Comparison of ENCODE assay signal across 7 cellular contexts in the genomic region with DNA sequence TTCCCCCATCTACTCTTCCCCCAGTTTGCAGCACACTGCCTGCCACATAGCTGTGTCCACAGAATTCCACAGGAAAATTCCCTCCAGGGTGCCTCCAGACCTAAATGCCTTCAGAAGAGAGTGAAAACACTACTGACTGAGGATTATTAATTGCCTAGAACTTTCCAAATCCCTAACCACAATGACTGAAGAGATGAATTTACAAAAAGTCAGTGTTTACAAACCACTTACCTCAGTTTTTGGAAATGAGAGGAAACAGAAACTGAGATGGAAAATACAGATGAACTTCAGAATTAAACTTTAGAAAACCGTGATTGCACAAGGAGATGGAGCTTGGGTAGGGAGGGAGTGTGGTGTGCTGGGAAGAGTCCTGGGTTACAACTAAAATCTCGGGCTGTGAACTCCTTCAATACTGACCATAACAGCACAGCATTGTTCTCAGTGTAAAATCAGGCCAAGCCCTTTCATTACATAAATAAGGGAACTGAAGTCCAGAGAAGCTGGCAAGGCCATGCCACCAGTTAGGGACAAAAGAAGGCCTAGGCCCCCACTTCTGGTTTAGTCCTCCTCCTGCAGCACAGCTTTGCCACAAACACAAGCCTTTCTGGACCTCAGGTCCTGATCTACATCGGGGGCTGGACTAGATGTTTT. TPM values are rescaled to one million over a fixed set of nuclear protein-coding genes. Genes with fewer than 3 reads are reported as not detected.
DNase-seq lines count a peak whose midpoint lies in the region; ATAC-seq and TF ChIP-seq lines count a peak whose summit lies in the region.

No MANE protein-coding gene starts in this region.

- no peak for TF ChIP-seq CTCF in GM10248 (IDR thresholded peaks at IDR 0.05; ENCODE audit: control extremely low read depth, extremely low read depth, low read depth, missing control alignments)

- H3K9me3 ChIP-seq in KOPT-K1 (ENCODE audit: insufficient read depth, low read length, poor library complexity, severe bottlenecking): no peaks in the 10 kb centered on the region
- no peaks in the 10 kb centered on the region for H3K9me3 ChIP-seq in stomach smooth muscle (ENCODE audit: control insufficient read depth in 2 of 2, low read length in 2 of 2)

- no peak for DNase-seq in activated naive CD8-positive, alpha-beta T cell treated with anti-CD3 and anti-CD28 coated beads, Interleukin-2, amount 10 ng/mL, durations not matched to agents 7 days and 5 days
- DNase-seq in immature natural killer cell (no peak), GM10248 (ENCODE audit: extremely low spot score) (no peak), ACHN (no peak), NCI-H2029 treated with DMSO at 0.1 percent for 48 hours (lab: John Stamatoyannopoulos, UW) (no peak)

- peak overlapping the region in 1 of 2 donors; percentile 21 for H3K9ac ChIP-seq in stomach smooth muscle (ENCODE audit: low read length in 2 of 2)

- no peaks in the 10 kb centered on the region for H3K9me3 Mint-ChIP-seq in activated naive CD8-positive, alpha-beta T cell treated with anti-CD3 and anti-CD28 coated beads, Interleukin-2, amount 10 ng/mL, durations not matched to agents 7 days and 5 days
- H3K9me3 Mint-ChIP-seq in immature natural killer cell: no peaks in the 10 kb centered on the region

- CTCF ChIA-PET in GM10248 (lab: Yijun Ruan, JAX): interaction anchor here (1.1 to 4.3 kb wide), 5 partner anchors 9 to 96 kb away, joined by 3 to 13 read pairs (median 4); no protein-coding TSS in a partner anchor

- H3K27ac ChIP-seq in KOPT-K1 (ENCODE audit: low read depth, low read length, poor library complexity, severe bottlenecking) (peak overlapping the region; percentile 39), stomach smooth muscle (ENCODE audit: low read length) (peak overlapping the region; percentile 58)

- peak overlapping the region; percentile 85 for H3K4me3 Mint-ChIP-seq in activated naive CD8-positive, alpha-beta T cell treated with anti-CD3 and anti-CD28 coated beads, Interleukin-2, amount 10 ng/mL, durations not matched to agents 7 days and 5 days
- H3K4me3 Mint-ChIP-seq in immature natural killer cell: peak overlapping the region; percentile 62 to 87 (median 82)

- H3K36me3 Mint-ChIP-seq in activated naive CD8-positive, alpha-beta T cell treated with anti-CD3 and anti-CD28 coated beads, Interleukin-2, amount 10 ng/mL, durations not matched to agents 7 days and 5 days: peaks cover 15% of the 10 kb centered on the region
- peaks cover 0 to 3% (median 2%) of the 10 kb centered on the region in 3 donors for H3K36me3 Mint-ChIP-seq in immature natural killer cell

- peaks cover 64% of the 10 kb centered on the region for H3K4me1 Mint-ChIP-seq in activated naive CD8-positive, alpha-beta T cell treated with anti-CD3 and anti-CD28 coated beads, Interleukin-2, amount 10 ng/mL, durations not matched to agents 7 days and 5 days
- peaks cover 83 to 89% of the 10 kb centered on the region in 2 donors for H3K4me1 Mint-ChIP-seq in immature natural killer cell

- POLR2A ChIA-PET in activated naive CD8-positive, alpha-beta T cell treated with anti-CD3 and anti-CD28 coated beads, Interleukin-2, amount 10 ng/mL, durations not matched to agents 7 days and 5 days (lab: Charles Lee): interaction anchor here (0.6 to 6.5 kb wide), 2 partner anchors 39 to 145 kb away, joined by 4 to 74 read pairs; no protein-coding TSS in a partner anchor
- POLR2A ChIA-PET in GM10248 (lab: Yijun Ruan, JAX): no interaction called here

- H3K36me3 ChIP-seq in KOPT-K1 (ENCODE audit: insufficient read depth, low read length) (peaks cover 18% of the 10 kb centered on the region), stomach smooth muscle (ENCODE audit: control insufficient read depth in 2 of 2, insufficient read depth in 2 of 2, low read length in 2 of 2) (peaks cover 5% of the 10 kb centered on the region in 2 donors)

- H3K27ac Mint-ChIP-seq in activated naive CD8-positive, alpha-beta T cell treated with anti-CD3 and anti-CD28 coated beads, Interleukin-2, amount 10 ng/mL, durations not matched to agents 7 days and 5 days: peak overlapping the region; percentile 95
- H3K27ac Mint-ChIP-seq in immature natural killer cell: peak overlapping the region; percentile 86 to 96 (median 90)

- H3K27me3 ChIP-seq in stomach smooth muscle (ENCODE audit: control insufficient read depth in 1 of 2, insufficient read depth in 2 of 2, low read length in 2 of 2): no peaks in the 10 kb centered on the region

- H3K4me1 ChIP-seq in stomach smooth muscle (ENCODE audit: control insufficient read depth, insufficient read depth, low read length): peaks cover 56% of the 10 kb centered on the region

- in situ Hi-C loops in ACHN (cut with HindIII; ENCODE audit: low pct_ligation_motif_present, low pct_unique_long_range_greater_than_20kb, low sequenced_read_pairs): no loop called here

- no peak for ATAC-seq in activated naive CD8-positive, alpha-beta T cell treated with anti-CD3 and anti-CD28 coated beads, Interleukin-2, amount 10 ng/mL, durations not matched to agents 7 days and 5 days (ENCODE audit: low read depth)

- no peak overlapping the region for H3K4me3 ChIP-seq in stomach smooth muscle (ENCODE audit: low read length in 2 of 2)

- H3K27me3 Mint-ChIP-seq in activated naive CD8-positive, alpha-beta T cell treated with anti-CD3 and anti-CD28 coated beads, Interleukin-2, amount 10 ng/mL, durations not matched to agents 7 days and 5 days: no peaks in the 10 kb centered on the region
- H3K27me3 Mint-ChIP-seq in immature natural killer cell (ENCODE audit: low read depth in 3 of 3): peaks cover 2 to 9% (median 6%) of the 10 kb centered on the region in 3 donors

RNA-seq across cellular contexts. Expression of a gene that starts 4.1 kb away (rescaled TPM):
- 10 to 100 TPM; 66.8 to 75.2 TPM for total RNA-seq in activated naive CD8-positive, alpha-beta T cell treated with anti-CD3 and anti-CD28 coated beads, Interleukin-2, amount 10 ng/mL, durations not matched to agents 7 days and 5 days
- polyA plus RNA-seq in immature natural killer cell: 100 to 1,000 TPM in 1 of 3 donors, 10 to 100 TPM in 2; 50.7 to 107 (median 98.7) TPM
